8 cellular contexts compared by ENCODE assay signal in genomic region chr11:69641681-69642548, GRCh38. TPM values are rescaled to one million over a fixed set of nuclear protein-coding genes. Genes with fewer than 3 reads are reported as not detected.
DNase-seq lines count a peak whose midpoint lies in the region; ATAC-seq and TF ChIP-seq lines count a peak whose summit lies in the region.

No MANE protein-coding gene starts in this region.

- in situ Hi-C loops in G401 (cut with HindIII; ENCODE audit: low sequenced_read_pairs), result no loop called here

- intact Hi-C loops in psoas muscle (cut with DNase I), result loop anchor here (2.0 to 10.0 kb wide), 3 partner anchors 195 to 347 kb away; partner anchors contain the start of gene MYEOV (in 1 of the 2)

- DNase-seq in SJCRH30 (peak in 1 of 2 experiments; percentile 34), fibroblast of peridontal ligament (ENCODE audit: extremely low read depth) (peak; percentile 32), psoas muscle (no peak), NCI-H510A (lab: John Stamatoyannopoulos, UW) (no peak), G401 (ENCODE audit: low spot score) (no peak)

- no peak for TF ChIP-seq CTCF in psoas muscle (IDR thresholded peaks at IDR 0.05)

- H3K36me3 ChIP-seq in SJCRH30 (peaks cover 11% of the 10 kb centered on the region; the same call in 1 of the 2 replicates), psoas muscle (ENCODE audit: insufficient read depth in 1 of 2, low read depth in 1 of 2) (no peaks in the 10 kb centered on the region)

- H3K4me3 ChIP-seq in GM08714 (ENCODE audit: low read length) (peak overlapping the region; percentile 54), SJCRH30 (peak overlapping the region; percentile 91), psoas muscle (peak overlapping the region; percentile 75)

- H3K27me3 ChIP-seq in SJCRH30 (no peaks in the 10 kb centered on the region), psoas muscle (ENCODE audit: insufficient read depth in 3 of 3, low read length in 2 of 3) (peaks cover 0 to 91% (median 26%) of the 10 kb centered on the region in 3 donors)

- WGBS in psoas muscle, 3 donors, result 1 to 3% (median 1%) methylated on average over 41 to 68 of the region's 68 CpGs

- H3K27ac ChIP-seq in SJCRH30, result peak overlapping the region; percentile 85
- H3K27ac ChIP-seq in psoas muscle, result no peak overlapping the region

- no peak for ATAC-seq in psoas muscle
- no peak for ATAC-seq in HG03342 (IDR thresholded peaks at IDR 0.05; ENCODE audit: unreplicated experiment)
- no peak for ATAC-seq in HG03108 (IDR thresholded peaks at IDR 0.05; ENCODE audit: unreplicated experiment)

- H3K4me1 ChIP-seq in SJCRH30, result peaks cover 4% of the 10 kb centered on the region; the same call in 1 of the 2 replicates
- peaks cover 27% of the 10 kb centered on the region for H3K4me1 ChIP-seq in psoas muscle

- H3K9me3 ChIP-seq in SJCRH30 (replicated peaks) (no peaks in the 10 kb centered on the region), psoas muscle (no peaks in the 10 kb centered on the region)

RNA-seq across cellular contexts. Expression of gene CCND1, which starts 1.0 kb away (rescaled TPM):
- 80.3 and 81.9 TPM in 2 replicates for total RNA-seq in SJCRH30 (2014; rRNA removed; shearing (Covaris generic))
- total RNA-seq in psoas muscle, result 10 to 100 TPM in 1 of 4 donors, 1 to 10 TPM in 3; 6.5 to 11.3 (median 7.9) TPM
- polyA plus RNA-seq in psoas muscle, result 1 to 10 TPM; 1.8 to 2.2 (median 1.8) TPM
- 91.6 and 101 TPM in 2 replicates for total RNA-seq in G401 (2014; rRNA removed; shearing (Covaris generic))

RNA-seq across cellular contexts. Expression of gene LTO1, which starts 33.2 kb away (rescaled TPM):
- total RNA-seq in SJCRH30 (2014; rRNA removed; shearing (Covaris generic)), result 19.4 and 22.3 TPM in 2 replicates
- 10 to 100 TPM in 1 of 4 donors, 1 to 10 TPM in 3; 8.5 to 15.5 (median 8.7) TPM for total RNA-seq in psoas muscle
- polyA plus RNA-seq in psoas muscle, result 10 to 100 TPM in 2 of 3 donors, 1 to 10 TPM in 1; 9.2 to 28.1 (median 21.0) TPM
- 17.1 and 19.8 TPM in 2 replicates for total RNA-seq in G401 (2014; rRNA removed; shearing (Covaris generic))
